Comparison of ENCODE assay signal across 1 cellular context in genomic region chr10:87700031-87700796, GRCh38.
TF ChIP-seq lines count a peak whose summit lies in the region.

No MANE protein-coding gene starts in this region.

TF ChIP-seq in liver, 16 proteins besides CTCF, POLR2A, EP300 and RAD21 (continued from another document):
- TF ChIP-seq ZBTB33 (IDR thresholded peaks at IDR 0.05) (no peak), NR2F2 (IDR thresholded peaks at IDR 0.05) (no peak), YY1 (IDR thresholded peaks at IDR 0.05) (no peak), RXRA (IDR thresholded peaks at IDR 0.05) (no peak), HNF4G (IDR thresholded peaks at IDR 0.05) (no peak), FOXA1 (IDR thresholded peaks at IDR 0.05) (no peak), EGR1 (IDR thresholded peaks at IDR 0.05; ENCODE audit: low read depth in 2 of 2) (no peak), ATF3 (IDR thresholded peaks at IDR 0.05) (no peak), FOXA2 (IDR thresholded peaks at IDR 0.05) (no peak), REST (IDR thresholded peaks at IDR 0.05) (no peak), JUND (IDR thresholded peaks at IDR 0.05) (no peak)
